ENCODE assay signal across 1 cellular context in genomic region chr3:46400000-46400734, GRCh38.
TF ChIP-seq lines count a peak whose summit lies in the region.

No MANE protein-coding gene starts in this region.

TF ChIP-seq in K562, 482 proteins besides CTCF, POLR2A, EP300 and RAD21 (continued from another document and continues in another):
- TF ChIP-seq, protein P1, sequence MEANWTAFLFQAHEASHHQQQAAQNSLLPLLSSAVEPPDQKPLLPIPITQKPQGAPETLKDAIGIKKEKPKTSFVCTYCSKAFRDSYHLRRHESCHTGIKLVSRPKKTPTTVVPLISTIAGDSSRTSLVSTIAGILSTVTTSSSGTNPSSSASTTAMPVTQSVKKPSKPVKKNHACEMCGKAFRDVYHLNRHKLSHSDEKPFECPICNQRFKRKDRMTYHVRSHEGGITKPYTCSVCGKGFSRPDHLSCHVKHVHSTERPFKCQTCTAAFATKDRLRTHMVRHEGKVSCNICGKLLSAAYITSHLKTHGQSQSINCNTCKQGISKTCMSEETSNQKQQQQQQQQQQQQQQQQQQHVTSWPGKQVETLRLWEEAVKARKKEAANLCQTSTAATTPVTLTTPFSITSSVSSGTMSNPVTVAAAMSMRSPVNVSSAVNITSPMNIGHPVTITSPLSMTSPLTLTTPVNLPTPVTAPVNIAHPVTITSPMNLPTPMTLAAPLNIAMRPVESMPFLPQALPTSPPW (CRISPR knock-in tag; IDR thresholded peaks at IDR 0.05), result peak; percentile 87
- no peak for TF ChIP-seq NR4A1 (CRISPR knock-in tag; IDR thresholded peaks at IDR 0.05)
- no peak for TF ChIP-seq NR4A1 (tag; IDR thresholded peaks at IDR 0.05)
- TF ChIP-seq KLF13 (tag; IDR thresholded peaks at IDR 0.05; ENCODE audit: borderline replicate concordance, low read depth), result no peak
- TF ChIP-seq PTRF (tag; IDR thresholded peaks at IDR 0.05), result no peak
- TF ChIP-seq PHB (CRISPR knock-in tag; IDR thresholded peaks at IDR 0.05), result no peak
- peak; percentile 68 for TF ChIP-seq MTA2 (IDR thresholded peaks at IDR 0.05; ENCODE audit: low read depth)
- TF ChIP-seq KAT2B (IDR thresholded peaks at IDR 0.05; ENCODE audit: low read depth, low read length), result no peak
- TF ChIP-seq ZFP30 (CRISPR knock-in tag; IDR thresholded peaks at IDR 0.05; ENCODE audit: borderline replicate concordance), result no peak
- TF ChIP-seq SMARCC2 (IDR thresholded peaks at IDR 0.05; ENCODE audit: low read depth), result peak; percentile 83
- peak; percentile 88 for TF ChIP-seq CBFA2T2 (conservative IDR thresholded peaks at IDR 0.05)
- TF ChIP-seq SMARCA5 (IDR thresholded peaks at IDR 0.05), result peak; percentile 10; the same call in 1 of the 2 replicates
- TF ChIP-seq MXI1 (IDR thresholded peaks at IDR 0.05; ENCODE audit: low read depth, low read length), result no peak
- 0 out of 2 replicates have a peak, but pooled peaks have one; percentile 29 for TF ChIP-seq ERF (CRISPR knock-in tag; IDR thresholded peaks at IDR 0.05)
- no peak for TF ChIP-seq RBM25 (IDR thresholded peaks at IDR 0.05; ENCODE audit: low read depth, low read length, severe bottlenecking)
- peak; percentile 93 for TF ChIP-seq GATA2 (CRISPR knock-in tag; IDR thresholded peaks at IDR 0.05)
- peak; percentile 58 for TF ChIP-seq NFIC (IDR thresholded peaks at IDR 0.05)
- TF ChIP-seq, protein P2, sequence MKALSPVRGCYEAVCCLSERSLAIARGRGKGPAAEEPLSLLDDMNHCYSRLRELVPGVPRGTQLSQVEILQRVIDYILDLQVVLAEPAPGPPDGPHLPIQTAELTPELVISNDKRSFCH (CRISPR knock-in tag; IDR thresholded peaks at IDR 0.05), result no peak
- TF ChIP-seq, protein P2 (tag; IDR thresholded peaks at IDR 0.05), result peak; percentile 81; the same call in 1 of the 2 replicates
- TF ChIP-seq BRD9 (IDR thresholded peaks at IDR 0.05; ENCODE audit: low read depth, partially characterized antibody), result no peak
- no peak for TF ChIP-seq ZNF311 (CRISPR knock-in tag; IDR thresholded peaks at IDR 0.05)
- TF ChIP-seq ETV5 (CRISPR knock-in tag; IDR thresholded peaks at IDR 0.05; ENCODE audit: low read depth), result 0 out of 2 replicates have a peak, but pooled peaks have one; percentile 60
- TF ChIP-seq DMBX1 (CRISPR knock-in tag; IDR thresholded peaks at IDR 0.05; ENCODE audit: borderline replicate concordance), result 0 out of 2 replicates have a peak, but pooled peaks have one; percentile 30
- TF ChIP-seq, protein P3, sequence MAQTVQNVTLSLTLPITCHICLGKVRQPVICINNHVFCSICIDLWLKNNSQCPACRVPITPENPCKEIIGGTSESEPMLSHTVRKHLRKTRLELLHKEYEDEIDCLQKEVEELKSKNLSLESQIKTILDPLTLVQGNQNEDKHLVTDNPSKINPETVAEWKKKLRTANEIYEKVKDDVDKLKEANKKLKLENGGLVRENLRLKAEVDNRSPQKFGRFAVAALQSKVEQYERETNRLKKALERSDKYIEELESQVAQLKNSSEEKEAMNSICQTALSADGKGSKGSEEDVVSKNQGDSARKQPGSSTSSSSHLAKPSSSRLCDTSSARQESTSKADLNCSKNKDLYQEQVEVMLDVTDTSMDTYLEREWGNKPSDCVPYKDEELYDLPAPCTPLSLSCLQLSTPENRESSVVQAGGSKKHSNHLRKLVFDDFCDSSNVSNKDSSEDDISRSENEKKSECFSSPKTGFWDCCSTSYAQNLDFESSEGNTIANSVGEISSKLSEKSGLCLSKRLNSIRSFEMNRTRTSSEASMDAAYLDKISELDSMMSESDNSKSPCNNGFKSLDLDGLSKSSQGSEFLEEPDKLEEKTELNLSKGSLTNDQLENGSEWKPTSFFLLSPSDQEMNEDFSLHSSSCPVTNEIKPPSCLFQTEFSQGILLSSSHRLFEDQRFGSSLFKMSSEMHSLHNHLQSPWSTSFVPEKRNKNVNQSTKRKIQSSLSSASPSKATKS (CRISPR knock-in tag; IDR thresholded peaks at IDR 0.05), result no peak
- peak in 1 of 2 experiments; percentile 93; a peak in 2 of 4 replicates for TF ChIP-seq TBL1XR1 (IDR thresholded peaks at IDR 0.05; ENCODE audit: low read length in 2 of 2)
- TF ChIP-seq CBFB (CRISPR knock-in tag; IDR thresholded peaks at IDR 0.05), result no peak
- TF ChIP-seq PHB2 (IDR thresholded peaks at IDR 0.05; ENCODE audit: low read depth), result no peak
- TF ChIP-seq, protein P4, sequence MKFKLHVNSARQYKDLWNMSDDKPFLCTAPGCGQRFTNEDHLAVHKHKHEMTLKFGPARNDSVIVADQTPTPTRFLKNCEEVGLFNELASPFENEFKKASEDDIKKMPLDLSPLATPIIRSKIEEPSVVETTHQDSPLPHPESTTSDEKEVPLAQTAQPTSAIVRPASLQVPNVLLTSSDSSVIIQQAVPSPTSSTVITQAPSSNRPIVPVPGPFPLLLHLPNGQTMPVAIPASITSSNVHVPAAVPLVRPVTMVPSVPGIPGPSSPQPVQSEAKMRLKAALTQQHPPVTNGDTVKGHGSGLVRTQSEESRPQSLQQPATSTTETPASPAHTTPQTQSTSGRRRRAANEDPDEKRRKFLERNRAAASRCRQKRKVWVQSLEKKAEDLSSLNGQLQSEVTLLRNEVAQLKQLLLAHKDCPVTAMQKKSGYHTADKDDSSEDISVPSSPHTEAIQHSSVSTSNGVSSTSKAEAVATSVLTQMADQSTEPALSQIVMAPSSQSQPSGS (CRISPR knock-in tag; IDR thresholded peaks at IDR 0.05), result no peak
- TF ChIP-seq, protein P5, sequence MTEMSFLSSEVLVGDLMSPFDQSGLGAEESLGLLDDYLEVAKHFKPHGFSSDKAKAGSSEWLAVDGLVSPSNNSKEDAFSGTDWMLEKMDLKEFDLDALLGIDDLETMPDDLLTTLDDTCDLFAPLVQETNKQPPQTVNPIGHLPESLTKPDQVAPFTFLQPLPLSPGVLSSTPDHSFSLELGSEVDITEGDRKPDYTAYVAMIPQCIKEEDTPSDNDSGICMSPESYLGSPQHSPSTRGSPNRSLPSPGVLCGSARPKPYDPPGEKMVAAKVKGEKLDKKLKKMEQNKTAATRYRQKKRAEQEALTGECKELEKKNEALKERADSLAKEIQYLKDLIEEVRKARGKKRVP (CRISPR knock-in tag; IDR thresholded peaks at IDR 0.05), result peak; percentile 62; the same call in 1 of the 2 replicates
- peak; percentile 88 for TF ChIP-seq HDAC3 (IDR thresholded peaks at IDR 0.05; ENCODE audit: borderline replicate concordance, partially characterized antibody)
- peak; percentile 67 for TF ChIP-seq BHLHE40 (IDR thresholded peaks at IDR 0.05; ENCODE audit: low read length)
- TF ChIP-seq ZKSCAN1 (IDR thresholded peaks at IDR 0.05; ENCODE audit: low read depth, low read length), result no peak
- no peak for TF ChIP-seq RBM34 (IDR thresholded peaks at IDR 0.05; ENCODE audit: borderline replicate concordance, insufficient read depth, low read length)
- no peak for TF ChIP-seq ZC3H11A (IDR thresholded peaks at IDR 0.05; ENCODE audit: low read depth, low read length)
- TF ChIP-seq NR2F6 (CRISPR knock-in tag; IDR thresholded peaks at IDR 0.05), result no peak
- TF ChIP-seq TEAD4 (IDR thresholded peaks at IDR 0.05; ENCODE audit: low read length), result peak; percentile 92
- TF ChIP-seq TEAD4 (CRISPR knock-in tag; IDR thresholded peaks at IDR 0.05; ENCODE audit: borderline replicate concordance), result no peak
- peak; percentile 53; the same call in 1 of the 2 replicates for TF ChIP-seq PBX2 (CRISPR knock-in tag; IDR thresholded peaks at IDR 0.05; ENCODE audit: low read depth)
- peak; percentile 99 for TF ChIP-seq PBX2 (tag; conservative IDR thresholded peaks at IDR 0.05; ENCODE audit: low read depth)
- peak; percentile 50 for TF ChIP-seq FOS (IDR thresholded peaks at IDR 0.05; ENCODE audit: extremely low read depth, insufficient read length)
- TF ChIP-seq DPF2 (IDR thresholded peaks at IDR 0.05), result peak; percentile 95
- TF ChIP-seq POLR3A (IDR thresholded peaks at IDR 0.05; ENCODE audit: borderline replicate concordance, extremely low read depth, insufficient read depth, insufficient read length), result no peak
- TF ChIP-seq ZNF507 (tag; conservative IDR thresholded peaks at IDR 0.05), result no peak
- peak; percentile 90 for TF ChIP-seq NCOR1 (IDR thresholded peaks at IDR 0.05)
- no peak for TF ChIP-seq YBX1 (IDR thresholded peaks at IDR 0.05)
- no peak for TF ChIP-seq MCM5 (IDR thresholded peaks at IDR 0.05; ENCODE audit: low read depth)
- no peak for TF ChIP-seq TAF1 (IDR thresholded peaks at IDR 0.05; ENCODE audit: control insufficient read depth, extremely low read depth, insufficient read depth, low read length, severe bottlenecking)
- peak; percentile 91; the same call in 1 of the 2 replicates for TF ChIP-seq ARID3A (IDR thresholded peaks at IDR 0.05; ENCODE audit: borderline replicate concordance, low read depth, low read length)
- TF ChIP-seq ZFPM2 (CRISPR knock-in tag; IDR thresholded peaks at IDR 0.05), result 0 out of 2 replicates have a peak, but pooled peaks have one; percentile 12
- peak in 1 of 2 experiments; percentile 86; a peak in 2 of 4 replicates for TF ChIP-seq TEAD1 (CRISPR knock-in tag; IDR thresholded peaks at IDR 0.05)
- TF ChIP-seq BRCA1 (IDR thresholded peaks at IDR 0.05), result no peak
- TF ChIP-seq BRCA1 (CRISPR knock-in tag; IDR thresholded peaks at IDR 0.05), result no peak
- TF ChIP-seq, protein P6, sequence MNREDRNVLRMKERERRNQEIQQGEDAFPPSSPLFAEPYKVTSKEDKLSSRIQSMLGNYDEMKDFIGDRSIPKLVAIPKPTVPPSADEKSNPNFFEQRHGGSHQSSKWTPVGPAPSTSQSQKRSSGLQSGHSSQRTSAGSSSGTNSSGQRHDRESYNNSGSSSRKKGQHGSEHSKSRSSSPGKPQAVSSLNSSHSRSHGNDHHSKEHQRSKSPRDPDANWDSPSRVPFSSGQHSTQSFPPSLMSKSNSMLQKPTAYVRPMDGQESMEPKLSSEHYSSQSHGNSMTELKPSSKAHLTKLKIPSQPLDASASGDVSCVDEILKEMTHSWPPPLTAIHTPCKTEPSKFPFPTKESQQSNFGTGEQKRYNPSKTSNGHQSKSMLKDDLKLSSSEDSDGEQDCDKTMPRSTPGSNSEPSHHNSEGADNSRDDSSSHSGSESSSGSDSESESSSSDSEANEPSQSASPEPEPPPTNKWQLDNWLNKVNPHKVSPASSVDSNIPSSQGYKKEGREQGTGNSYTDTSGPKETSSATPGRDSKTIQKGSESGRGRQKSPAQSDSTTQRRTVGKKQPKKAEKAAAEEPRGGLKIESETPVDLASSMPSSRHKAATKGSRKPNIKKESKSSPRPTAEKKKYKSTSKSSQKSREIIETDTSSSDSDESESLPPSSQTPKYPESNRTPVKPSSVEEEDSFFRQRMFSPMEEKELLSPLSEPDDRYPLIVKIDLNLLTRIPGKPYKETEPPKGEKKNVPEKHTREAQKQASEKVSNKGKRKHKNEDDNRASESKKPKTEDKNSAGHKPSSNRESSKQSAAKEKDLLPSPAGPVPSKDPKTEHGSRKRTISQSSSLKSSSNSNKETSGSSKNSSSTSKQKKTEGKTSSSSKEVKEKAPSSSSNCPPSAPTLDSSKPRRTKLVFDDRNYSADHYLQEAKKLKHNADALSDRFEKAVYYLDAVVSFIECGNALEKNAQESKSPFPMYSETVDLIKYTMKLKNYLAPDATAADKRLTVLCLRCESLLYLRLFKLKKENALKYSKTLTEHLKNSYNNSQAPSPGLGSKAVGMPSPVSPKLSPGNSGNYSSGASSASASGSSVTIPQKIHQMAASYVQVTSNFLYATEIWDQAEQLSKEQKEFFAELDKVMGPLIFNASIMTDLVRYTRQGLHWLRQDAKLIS (CRISPR knock-in tag; IDR thresholded peaks at IDR 0.05), result no peak
- TF ChIP-seq, protein P7, sequence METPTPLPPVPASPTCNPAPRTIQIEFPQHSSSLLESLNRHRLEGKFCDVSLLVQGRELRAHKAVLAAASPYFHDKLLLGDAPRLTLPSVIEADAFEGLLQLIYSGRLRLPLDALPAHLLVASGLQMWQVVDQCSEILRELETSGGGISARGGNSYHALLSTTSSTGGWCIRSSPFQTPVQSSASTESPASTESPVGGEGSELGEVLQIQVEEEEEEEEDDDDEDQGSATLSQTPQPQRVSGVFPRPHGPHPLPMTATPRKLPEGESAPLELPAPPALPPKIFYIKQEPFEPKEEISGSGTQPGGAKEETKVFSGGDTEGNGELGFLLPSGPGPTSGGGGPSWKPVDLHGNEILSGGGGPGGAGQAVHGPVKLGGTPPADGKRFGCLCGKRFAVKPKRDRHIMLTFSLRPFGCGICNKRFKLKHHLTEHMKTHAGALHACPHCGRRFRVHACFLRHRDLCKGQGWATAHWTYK (CRISPR knock-in tag; IDR thresholded peaks at IDR 0.05), result peak; percentile 45; the same call in 1 of the 2 replicates
- no peak for TF ChIP-seq ASH1L (IDR thresholded peaks at IDR 0.05; ENCODE audit: borderline replicate concordance, low read depth, partially characterized antibody)
- no peak for TF ChIP-seq BCL6 (CRISPR knock-in tag; IDR thresholded peaks at IDR 0.05)
